Comparison of ENCODE assay signal across 8 cellular contexts in the genomic region with DNA sequence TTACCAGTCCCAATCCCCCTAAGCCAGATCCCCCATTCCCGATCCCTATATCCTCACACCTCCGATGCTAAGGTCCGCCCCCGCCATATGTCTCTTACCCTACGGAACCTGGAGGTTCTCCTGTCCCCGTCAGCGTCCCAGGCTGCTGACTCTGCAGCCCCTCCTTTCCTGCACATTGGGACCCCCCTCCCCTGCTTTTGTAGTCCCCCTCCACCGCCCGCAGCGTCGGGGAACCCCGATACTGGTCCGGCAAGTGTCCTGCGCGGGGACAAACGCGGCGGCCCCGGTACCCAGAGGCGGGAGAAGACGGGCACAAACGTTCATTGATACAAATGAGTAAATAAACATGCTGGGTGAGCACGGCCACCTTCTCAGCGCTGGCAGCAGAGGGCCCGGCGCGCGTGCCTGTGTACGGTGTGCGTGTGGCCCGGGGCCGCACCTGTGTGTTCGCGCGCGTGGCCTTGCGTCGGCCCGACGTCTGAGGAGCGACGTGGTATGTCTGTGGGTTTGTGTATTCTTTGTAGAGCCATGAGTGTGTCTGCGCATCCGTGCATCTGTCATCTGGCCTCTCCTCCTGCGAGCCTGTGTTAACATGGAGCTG. TPM values are rescaled to one million over a fixed set of nuclear protein-coding genes. Genes with fewer than 3 reads are reported as not detected.
DNase-seq lines count a peak whose midpoint lies in the region; ATAC-seq, FAIRE-seq and TF ChIP-seq lines count a peak whose summit lies in the region.

No MANE protein-coding gene starts in this region.

- peaks cover 0 to 7% (median 0%) of the 10 kb centered on the region in 5 donors for H3K36me3 Mint-ChIP-seq in naive thymus-derived CD4-positive, alpha-beta T cell

- H3K27ac ChIP-seq in Peyer's patch (no peak overlapping the region), H1 (ENCODE audit: low read depth, low read length) (no peak overlapping the region)
- no peak overlapping the region for H3K27ac ChIP-seq in naive thymus-derived CD4-positive, alpha-beta T cell (ENCODE audit: low read depth, low read length)

- H2BK20ac ChIP-seq in H1 (ENCODE audit: low read length): no peak overlapping the region

- H2BK5ac ChIP-seq in H1 (ENCODE audit: low read depth, low read length): no peak overlapping the region

- H2BK12ac ChIP-seq in H1 (ENCODE audit: low read depth, low read length): no peak overlapping the region

- peak overlapping the region; percentile 64 to 89 (median 78) for H3K4me3 Mint-ChIP-seq in naive thymus-derived CD4-positive, alpha-beta T cell

- POLR2A ChIA-PET in H1 (lab: Charles Lee; ENCODE audit: partially characterized antibody): no interaction called here
- POLR2A ChIA-PET in naive thymus-derived CD4-positive, alpha-beta T cell (lab: Charles Lee): no interaction called here

- peaks cover 0 to 55% (median 32%) of the 10 kb centered on the region in 4 donors for H3K4me1 ChIP-seq in Peyer's patch
- H3K4me1 ChIP-seq in H1 (replicated peaks in 1 of 4; ENCODE audit: control insufficient read depth in 3 of 4, insufficient read depth in 4 of 4, low read length in 3 of 4): peaks cover 7 to 28% (median 16%) of the 10 kb centered on the region in 4 experiments
- H3K4me1 ChIP-seq in naive thymus-derived CD4-positive, alpha-beta T cell (ENCODE audit: control insufficient read depth in 2 of 2, insufficient read depth in 2 of 2, low read length in 2 of 2): peaks cover 4 to 12% of the 10 kb centered on the region in 2 donors

- TF ChIP-seq CTCF in GM13977 (IDR thresholded peaks at IDR 0.05; ENCODE audit: extremely low read depth, insufficient read depth, missing control alignments) (no peak), Peyer's patch (IDR thresholded peaks at IDR 0.05) (no peak), H1 (IDR thresholded peaks at IDR 0.05; ENCODE audit: control extremely low read depth in 1 of 3, insufficient read depth in 1 of 3, low read depth in 1 of 3, low read length in 3 of 3) (no peak)

- TF ChIP-seq POLR2A in Peyer's patch (IDR thresholded peaks at IDR 0.05): no peak
- TF ChIP-seq POLR2A in H1 (IDR thresholded peaks at IDR 0.05; ENCODE audit: control extremely low read depth in 1 of 2, low read depth in 2 of 2, low read length in 2 of 2): no peak

- H3K9me3 Mint-ChIP-seq in naive thymus-derived CD4-positive, alpha-beta T cell: peaks cover 0 to 6% (median 2%) of the 10 kb centered on the region in 11 donors

- H3K27ac Mint-ChIP-seq in naive thymus-derived CD4-positive, alpha-beta T cell: peak overlapping the region in 1 of 9 donors; percentile 54

- no peak overlapping the region for H2BK15ac ChIP-seq in H1 (ENCODE audit: low read length)

- no peak for TF ChIP-seq RAD21 in H1 (IDR thresholded peaks at IDR 0.05 in 1 of 2, conservative IDR thresholded peaks at IDR 0.05 in 1 of 2; ENCODE audit: low read depth in 2 of 2, low read length in 2 of 2)

- intact Hi-C loops in naive thymus-derived CD4-positive, alpha-beta T cell (cut with micrococcal nuclease): loop anchor here (1.0 to 10.0 kb wide), 7 partner anchors 428 to 1238 kb away; partner anchors contain the start of genes ALMS1 (in 1 of the 2) and EMX1 (in 1 of the 2)

- H3K27me3 Mint-ChIP-seq in naive thymus-derived CD4-positive, alpha-beta T cell: peaks cover 61 to 72% (median 64%) of the 10 kb centered on the region in 5 donors

- no peak overlapping the region for H4K5ac ChIP-seq in H1 (ENCODE audit: insufficient read length, low read depth, low read length)

- no peak overlapping the region for H3K56ac ChIP-seq in H1 (replicated peaks; ENCODE audit: insufficient read length, low read depth, low read length)

- H3K23me2 ChIP-seq in H1 (ENCODE audit: low read depth, low read length): peaks cover 25% of the 10 kb centered on the region

- no peaks in the 10 kb centered on the region for H3K79me2 ChIP-seq in H1 (ENCODE audit: control insufficient read depth in 1 of 2, insufficient read depth in 2 of 2, low read length in 2 of 2)

- H4K20me1 ChIP-seq in H1 (replicated peaks in 1 of 2; ENCODE audit: control insufficient read depth in 1 of 2, insufficient read depth in 2 of 2, low read length in 2 of 2): peaks cover 0 to 12% of the 10 kb centered on the region in 2 experiments

- no peak overlapping the region for H2AK5ac ChIP-seq in H1 (ENCODE audit: low read depth, low read length)

- H3K14ac ChIP-seq in H1 (ENCODE audit: insufficient read length): no peak overlapping the region

- H3K9ac ChIP-seq in H1 (replicated peaks in 1 of 4; ENCODE audit: extremely low read depth in 1 of 4, low read depth in 3 of 4, low read length in 3 of 4): peak overlapping the region in 1 of 4 experiments; percentile 24; a peak in 1 of 7 replicates

- H3K4me1 Mint-ChIP-seq in naive thymus-derived CD4-positive, alpha-beta T cell: peaks cover 29 to 47% (median 39%) of the 10 kb centered on the region in 7 donors

- H4K8ac ChIP-seq in H1 (ENCODE audit: extremely low read depth, insufficient read depth, low read length): no peak overlapping the region

- peak overlapping the region; percentile 22 to 56 (median 44) for H3K4me3 ChIP-seq in Peyer's patch
- peak overlapping the region; percentile 49 to 56 (median 52); a peak in 7 of 8 replicates for H3K4me3 ChIP-seq in H1 (ENCODE audit: extremely low read depth in 1 of 4, insufficient read depth in 2 of 4, low read depth in 3 of 4, low read length in 4 of 4)
- H3K4me3 ChIP-seq in naive thymus-derived CD4-positive, alpha-beta T cell (ENCODE audit: low read length): peak overlapping the region; percentile 64

- TF ChIP-seq EP300 in H1 (IDR thresholded peaks at IDR 0.05; ENCODE audit: borderline replicate concordance in 1 of 2, low read depth in 2 of 2, low read length in 2 of 2): no peak

- no peak overlapping the region for H3K4ac ChIP-seq in H1 (replicated peaks; ENCODE audit: insufficient read length, low read depth, low read length)

- H4K91ac ChIP-seq in H1 (replicated peaks; ENCODE audit: insufficient read length, low read length): no peak overlapping the region

- H3K79me1 ChIP-seq in H1 (ENCODE audit: low read depth, low read length): no peaks in the 10 kb centered on the region

- no peak for FAIRE-seq in H1 (lab: Jason Lieb, UNC)

- H2AFZ ChIP-seq in H1 (ENCODE audit: low read length): no peak overlapping the region

- no peak overlapping the region for H3K23ac ChIP-seq in H1 (ENCODE audit: insufficient read length)

- 0 out of 2 replicates have a peak overlapping the region, but pooled peaks have one; percentile 48 for H3K18ac ChIP-seq in H1 (ENCODE audit: extremely low read depth, low read length)

- no peak overlapping the region for H2BK120ac ChIP-seq in H1 (replicated peaks; ENCODE audit: low read depth, low read length)

- in situ Hi-C loops in GM13977 (cut with MboI; ENCODE audit: low pct_unique_long_range_greater_than_20kb, low sequenced_read_pairs, unreplicated experiment): no loop called here
- in situ Hi-C loops in ACHN (cut with HindIII; ENCODE audit: low pct_ligation_motif_present, low pct_unique_long_range_greater_than_20kb, low sequenced_read_pairs): no loop called here

- ATAC-seq in naive thymus-derived CD4-positive, alpha-beta T cell: peak; percentile 34
- no peak for ATAC-seq in GM18519 (IDR thresholded peaks at IDR 0.05; ENCODE audit: low FRiP score, unreplicated experiment)
- ATAC-seq in HG03135 (IDR thresholded peaks at IDR 0.05; ENCODE audit: unreplicated experiment): no peak

- 8% methylated on average over 39 of the region's 45 CpGs; no CpG with 5 or more reads in 1 of the 2 experiments for WGBS in H1 (ENCODE audit: extremely low coverage in 1 of 2, insufficient coverage in 1 of 2, insufficient read length in 1 of 2, insufficient replicate concordance in 2 of 2, low coverage in 1 of 2, low lambda C conversion rate in 2 of 2, missing lambda C conversion rate in 1 of 2), 2 experiments

- peak overlapping the region; percentile 62 to 87 for H3K4me2 ChIP-seq in H1 (ENCODE audit: insufficient read depth in 1 of 2, low read depth in 2 of 2, low read length in 2 of 2)

- DNase-seq in GM13977 (ENCODE audit: low spot score) (peak; percentile 39), Peyer's patch (peak in 2 of 3 donors; percentile 11 to 56), H1 (ENCODE audit: low read depth in 1 of 2, low spot score in 2 of 2) (no peak), occipital lobe (lab: John Stamatoyannopoulos, UW) (no peak), ACHN (no peak)
- DNase-seq in naive thymus-derived CD4-positive, alpha-beta T cell: peak in 3 of 9 donors; percentile 21 to 27 (median 22)

- CTCF ChIA-PET in H1 (lab: Charles Lee; ENCODE audit: partially characterized antibody): interaction anchor here (0.6 to 7.0 kb wide), 60 partner anchors 10 to 619 kb away, joined by 3 to 115 read pairs (median 4); no protein-coding TSS in a partner anchor
- CTCF ChIA-PET in naive thymus-derived CD4-positive, alpha-beta T cell (lab: Charles Lee): interaction anchor here (1.0 kb wide), 1 partner anchor 603 kb away, joined by 5 read pairs; no protein-coding TSS in a partner anchor

- peaks cover 0 to 46% of the 10 kb centered on the region in 2 donors for H3K27me3 ChIP-seq in Peyer's patch
- H3K27me3 ChIP-seq in H1 (replicated peaks in 1 of 4; ENCODE audit: control insufficient read depth in 3 of 4, extremely low read depth in 1 of 4, insufficient read depth in 3 of 4, low read length in 3 of 4): peaks cover 36 to 67% (median 60%) of the 10 kb centered on the region in 4 experiments
- H3K27me3 ChIP-seq in naive thymus-derived CD4-positive, alpha-beta T cell (ENCODE audit: control insufficient read depth in 2 of 2, insufficient read depth in 2 of 2, low read length in 2 of 2): peaks cover 6 to 22% of the 10 kb centered on the region in 2 donors

- H3K36me3 ChIP-seq in Peyer's patch (no peaks in the 10 kb centered on the region), H1 (ENCODE audit: control insufficient read depth in 2 of 4, insufficient read depth in 4 of 4, low read length in 3 of 4) (no peaks in the 10 kb centered on the region)
- H3K36me3 ChIP-seq in naive thymus-derived CD4-positive, alpha-beta T cell (ENCODE audit: control insufficient read depth in 2 of 3, insufficient read depth in 3 of 3, low read length in 3 of 3): no peaks in the 10 kb centered on the region

- H3K9me3 ChIP-seq in Peyer's patch (no peaks in the 10 kb centered on the region), H1 (ENCODE audit: insufficient read depth in 2 of 2, low read depth in 1 of 2, low read length in 1 of 2) (no peaks in the 10 kb centered on the region)
- H3K9me3 ChIP-seq in naive thymus-derived CD4-positive, alpha-beta T cell (ENCODE audit: control insufficient read depth in 2 of 3, low read length in 3 of 3): peaks cover 0 to 3% (median 0%) of the 10 kb centered on the region in 3 experiments

RNA-seq across cellular contexts. Expression of gene CYP26B1, which starts 2.0 kb away (rescaled TPM):
- total RNA-seq in Peyer's patch: 1 to 10 TPM; 1.9 to 8.3 (median 5.2) TPM
- 0.36 and 0.69 TPM in 2 replicates for total RNA-seq in H1 (2021; fragmentation: NEBNext Ultra II Directional; extraction: Animal tissue kit (Norgen Biotek cat#: 25700))
- 0.06 and 0.19 TPM in 2 replicates for polyA plus RNA-seq in H1 (2011; rRNA removed)
- polyA plus RNA-seq in H1 (2011; cell fraction: cytosol; rRNA removed): 0.34 TPM
- 0.53 TPM for polyA plus RNA-seq in H1 (2011; cell fraction: nucleus; rRNA removed)
- polyA plus RNA-seq in H1 (2012, experiment 1 of 2): 0.08 to 0.77 TPM (median 0.23 TPM) in 4 replicates
- polyA plus RNA-seq in H1 (2012, experiment 2 of 2): 0.08 TPM
- polyA plus RNA-seq in H1 (2013, experiment 1 of 2): 0.12 TPM
- polyA plus RNA-seq in H1 (2013, experiment 2 of 2): 0.09 TPM
- polyA minus RNA-seq in H1 (2011; rRNA and poly(A)+ RNA removed): 0.13 and 0.24 TPM in 2 replicates
- polyA minus RNA-seq in H1 (2011; cell fraction: cytosol; rRNA and poly(A)+ RNA removed): not detected
- polyA minus RNA-seq in H1 (2011; cell fraction: nucleus; rRNA and poly(A)+ RNA removed): 0.10 TPM
- not detected for total RNA-seq in naive thymus-derived CD4-positive, alpha-beta T cell
- not detected for polyA plus RNA-seq in naive thymus-derived CD4-positive, alpha-beta T cell
- 3.1 TPM for total RNA-seq in occipital lobe

Comparison
In these comparisons a context has a peak if more than half of its experiments do, and no peak if none do; other contexts are left out.
1. DNase-seq: peak in GM13977 (single experiment) and Peyer's patch (2 of 3); none in H1 (0 of 2), occipital lobe (single experiment) and ACHN (single experiment).
2. Peak in every context shown above with its lines, with median percentiles within 50 percentile points of each other: H3K4me3 ChIP-seq.